ENCODE assay signal across 1 cellular context in genomic region chr20:62396367-62397239, GRCh38.
TF ChIP-seq lines count a peak whose summit lies in the region.

No MANE protein-coding gene starts in this region.

TF ChIP-seq in HepG2, 621 proteins besides CTCF, POLR2A, EP300 and RAD21:
- no peak for TF ChIP-seq HOMEZ (CRISPR knock-in tag; IDR thresholded peaks at IDR 0.05; ENCODE audit: low read depth)
- TF ChIP-seq RARA (CRISPR knock-in tag; IDR thresholded peaks at IDR 0.05), result no peak
- TF ChIP-seq ZNF558 (CRISPR knock-in tag; IDR thresholded peaks at IDR 0.05; ENCODE audit: borderline replicate concordance), result no peak
- TF ChIP-seq ZNF264 (CRISPR knock-in tag; IDR thresholded peaks at IDR 0.05), result no peak
- TF ChIP-seq ZNF234 (CRISPR knock-in tag; conservative IDR thresholded peaks at IDR 0.05), result no peak
- TF ChIP-seq RNF219 (CRISPR knock-in tag; IDR thresholded peaks at IDR 0.05), result no peak
- peak; percentile 70; the same call in 1 of the 2 replicates for TF ChIP-seq CHCHD3 (CRISPR knock-in tag; IDR thresholded peaks at IDR 0.05)
- 0 out of 2 replicates have a peak, but pooled peaks have one; percentile 5 for TF ChIP-seq ZNF318 (CRISPR knock-in tag; IDR thresholded peaks at IDR 0.05)
- no peak for TF ChIP-seq IRF1 (CRISPR knock-in tag; IDR thresholded peaks at IDR 0.05; ENCODE audit: low read depth)
- peak; percentile 67 for TF ChIP-seq AGO2 (optimal IDR thresholded peaks at IDR 0.05; ENCODE audit: low read depth, low read length)
- 0 out of 2 replicates have a peak, but pooled peaks have one; percentile 6 for TF ChIP-seq GABPB1 (CRISPR knock-in tag; IDR thresholded peaks at IDR 0.05)
- no peak for TF ChIP-seq NR1H2 (CRISPR knock-in tag; IDR thresholded peaks at IDR 0.05; ENCODE audit: borderline replicate concordance, low read depth)
- no peak for TF ChIP-seq ZBTB3 (CRISPR knock-in tag; IDR thresholded peaks at IDR 0.05; ENCODE audit: borderline replicate concordance, low read depth)
- no peak for TF ChIP-seq ELF1 (CRISPR knock-in tag; IDR thresholded peaks at IDR 0.05)
- no peak for TF ChIP-seq ZNF512 (CRISPR knock-in tag; IDR thresholded peaks at IDR 0.05)
- TF ChIP-seq NFKB2 (CRISPR knock-in tag; IDR thresholded peaks at IDR 0.05; ENCODE audit: borderline replicate concordance), result 0 out of 2 replicates have a peak, but pooled peaks have one; percentile 29
- no peak for TF ChIP-seq ZFYVE20 (CRISPR knock-in tag; IDR thresholded peaks at IDR 0.05; ENCODE audit: borderline replicate concordance, low read depth)
- 0 out of 2 replicates have a peak, but pooled peaks have one; percentile 68 for TF ChIP-seq HNRNPL (IDR thresholded peaks at IDR 0.05; ENCODE audit: low read depth, low read length)
- 0 out of 2 replicates have a peak, but pooled peaks have one; percentile 9 for TF ChIP-seq ETV5 (CRISPR knock-in tag; IDR thresholded peaks at IDR 0.05; ENCODE audit: borderline replicate concordance)
- TF ChIP-seq ZFP91 (CRISPR knock-in tag; IDR thresholded peaks at IDR 0.05; ENCODE audit: borderline replicate concordance), result peak; percentile 26; the same call in 1 of the 2 replicates
- TF ChIP-seq KDM1A (CRISPR knock-in tag; IDR thresholded peaks at IDR 0.05), result no peak
- TF ChIP-seq FOXO4 (CRISPR knock-in tag; conservative IDR thresholded peaks at IDR 0.05), result 0 out of 2 replicates have a peak, but pooled peaks have one; percentile 33
- TF ChIP-seq ZNF274 (CRISPR knock-in tag; IDR thresholded peaks at IDR 0.05), result no peak
